In genomic region chr15:72382146-72382545, GRCh38 we compare ENCODE assay signal across 1 cellular context.
A peak's percentile ranks its signal among the peaks of the same experiment; 100 is the strongest.
TF ChIP-seq lines count a peak whose summit lies in the region.

No MANE protein-coding gene starts in this region.

TF ChIP-seq in GM12878, 131 proteins besides CTCF, POLR2A, EP300 and RAD21:
- TF ChIP-seq SREBF1 (IDR thresholded peaks at IDR 0.05; ENCODE audit: low read length): no peak
- no peak for TF ChIP-seq FOXM1 (IDR thresholded peaks at IDR 0.05; ENCODE audit: low read depth, low read length)
- TF ChIP-seq CEBPZ (IDR thresholded peaks at IDR 0.05; ENCODE audit: low read depth, low read length): no peak
- no peak for TF ChIP-seq MTA3 (IDR thresholded peaks at IDR 0.05; ENCODE audit: borderline replicate concordance, low read length)
- peak; percentile 53 for TF ChIP-seq MEF2B (IDR thresholded peaks at IDR 0.05; ENCODE audit: partially characterized antibody, poor library complexity, severe bottlenecking)
- TF ChIP-seq GATAD2B (conservative IDR thresholded peaks at IDR 0.05; ENCODE audit: low read depth): no peak
- TF ChIP-seq IKZF2 (IDR thresholded peaks at IDR 0.05): no peak
- no peak for TF ChIP-seq BMI1 (IDR thresholded peaks at IDR 0.05; ENCODE audit: borderline replicate concordance)
